8 cellular contexts compared by ENCODE assay signal in genomic region chr11:20671856-20672546, GRCh38. TPM values are rescaled to one million over a fixed set of nuclear protein-coding genes. Genes with fewer than 3 reads are reported as not detected.
DNase-seq lines count a peak whose midpoint lies in the region; ATAC-seq and TF ChIP-seq lines count a peak whose summit lies in the region.

No MANE protein-coding gene starts in this region.

- no peak for DNase-seq in BE2C
- peak; percentile 35 for DNase-seq in H4 (ENCODE audit: low spot score)
- peak; percentile 33 for DNase-seq in NCI-H510A (lab: John Stamatoyannopoulos, UW)
- DNase-seq in epithelial cell of proximal tubule (ENCODE audit: low read depth), result peak; percentile 25
- no peak for DNase-seq in stimulated activated CD4-positive, alpha-beta T cell treated with anti-CD3 and anti-CD28 coated beads, Interleukin-4, amount 100 ng/mL, for 24 hours
- no peak for DNase-seq in NCI-H1436 treated with DMSO at 0.1 percent for 48 hours (lab: John Stamatoyannopoulos, UW)
- no peak for DNase-seq in activated CD4-positive, alpha-beta T cell treated with anti-CD3 and anti-CD28 coated beads for 4 hours

- no peaks in the 10 kb centered on the region; the same call in 1 of the 2 replicates for H3K4me1 ChIP-seq in BE2C

- no peak for ATAC-seq in GM21367 (IDR thresholded peaks at IDR 0.05; ENCODE audit: unreplicated experiment)

- TF ChIP-seq CTCF in BE2C (IDR thresholded peaks at IDR 0.05; ENCODE audit: low read depth, low read length) (peak; percentile 52), epithelial cell of proximal tubule (conservative IDR thresholded peaks at IDR 0.05; ENCODE audit: low read depth, low read length) (peak; percentile 58)

- H3K9me3 ChIP-seq in BE2C, result no peaks in the 10 kb centered on the region

- peaks cover 27% of the 10 kb centered on the region for H3K27me3 ChIP-seq in BE2C

- no peaks in the 10 kb centered on the region for H3K36me3 ChIP-seq in BE2C

- no peak overlapping the region; the same call in none of the 2 replicates for H3K4me3 ChIP-seq in BE2C (ENCODE audit: low read depth, low read length)
- H3K4me3 ChIP-seq in epithelial cell of proximal tubule (ENCODE audit: low read depth, low read length), result no peak overlapping the region

RNA-seq across cellular contexts. Expression of gene NELL1, which starts 2.6 kb away (rescaled TPM):
- 17.8 TPM for polyA plus RNA-seq in BE2C (2012; ENCODE audit: insufficient read depth, insufficient read length, low read depth)
- 0.02 and 0.66 TPM in 2 replicates for total RNA-seq in H4 (2014; rRNA removed; shearing (Covaris generic))
- not detected in 2 replicates for total RNA-seq in epithelial cell of proximal tubule

Comparison
In these comparisons a context has a peak if more than half of its experiments do, and no peak if none do; other contexts are left out.
1. DNase-seq: peak in H4 (single experiment), NCI-H510A (single experiment) and epithelial cell of proximal tubule (single experiment); none in BE2C (single experiment), stimulated activated CD4-positive, alpha-beta T cell treated with anti-CD3 and anti-CD28 coated beads, Interleukin-4, amount 100 ng/mL, for 24 hours (single experiment), NCI-H1436 treated with DMSO at 0.1 percent for 48 hours (single experiment) and activated CD4-positive, alpha-beta T cell treated with anti-CD3 and anti-CD28 coated beads for 4 hours (0 of 2).